In genomic region chr1:156146006-156146748, GRCh38 we compare ENCODE assay signal across 1 cellular context.
TF ChIP-seq lines count a peak whose summit lies in the region.

No MANE protein-coding gene starts in this region.

TF ChIP-seq in K562, 482 proteins besides CTCF, POLR2A, EP300 and RAD21 (continued from another document and continues in another):
- no peak for TF ChIP-seq ELK3 (CRISPR knock-in tag; IDR thresholded peaks at IDR 0.05)
- TF ChIP-seq ZNF696 (CRISPR knock-in tag; conservative IDR thresholded peaks at IDR 0.05), result no peak
- TF ChIP-seq ZC3H11A (IDR thresholded peaks at IDR 0.05; ENCODE audit: low read depth, low read length), result no peak
- no peak for TF ChIP-seq CREB1 (IDR thresholded peaks at IDR 0.05)
- TF ChIP-seq CREB1 (CRISPR knock-in tag; IDR thresholded peaks at IDR 0.05), result no peak
- no peak for TF ChIP-seq ZFP1 (CRISPR knock-in tag; IDR thresholded peaks at IDR 0.05)
- no peak for TF ChIP-seq SREBF2 (CRISPR knock-in tag; IDR thresholded peaks at IDR 0.05)
- TF ChIP-seq L3MBTL2 (IDR thresholded peaks at IDR 0.05), result 0 out of 2 replicates have a peak, but pooled peaks have one; percentile 32
- no peak for TF ChIP-seq IRF1 (CRISPR knock-in tag; IDR thresholded peaks at IDR 0.05; ENCODE audit: borderline replicate concordance)
- no peak for TF ChIP-seq ZNF347 (CRISPR knock-in tag; IDR thresholded peaks at IDR 0.05; ENCODE audit: low read depth)
- no peak for TF ChIP-seq EGR1 (conservative IDR thresholded peaks at IDR 0.05)
- TF ChIP-seq TFE3 (CRISPR knock-in tag; IDR thresholded peaks at IDR 0.05), result no peak
- TF ChIP-seq ZNF77 (CRISPR knock-in tag; IDR thresholded peaks at IDR 0.05), result no peak
- no peak for TF ChIP-seq ZNF589 (CRISPR knock-in tag; IDR thresholded peaks at IDR 0.05; ENCODE audit: low read depth)
- no peak for TF ChIP-seq ZNF592 (IDR thresholded peaks at IDR 0.05)
- no peak for TF ChIP-seq SUPT5H (IDR thresholded peaks at IDR 0.05)
- peak; percentile 72 for TF ChIP-seq DEAF1 (CRISPR knock-in tag; IDR thresholded peaks at IDR 0.05)
- no peak for TF ChIP-seq CXXC5 (CRISPR knock-in tag; IDR thresholded peaks at IDR 0.05)
- TF ChIP-seq STAT5A (IDR thresholded peaks at IDR 0.05; ENCODE audit: borderline replicate concordance, low read length), result no peak
- 0 out of 2 replicates have a peak, but pooled peaks have one; percentile 15 for TF ChIP-seq MEF2A (IDR thresholded peaks at IDR 0.05; ENCODE audit: control insufficient read depth, low read depth, low read length)
- no peak for TF ChIP-seq KDM2B (CRISPR knock-in tag; IDR thresholded peaks at IDR 0.05)
- no peak for TF ChIP-seq SRSF9 (IDR thresholded peaks at IDR 0.05; ENCODE audit: borderline replicate concordance, low read depth, low read length)
- peak; percentile 34; the same call in 1 of the 2 replicates for TF ChIP-seq ZNF384 (IDR thresholded peaks at IDR 0.05; ENCODE audit: low read depth, low read length)
- no peak for TF ChIP-seq ZNF263 (CRISPR knock-in tag; IDR thresholded peaks at IDR 0.05; ENCODE audit: borderline replicate concordance)
- TF ChIP-seq ZNF197 (CRISPR knock-in tag; IDR thresholded peaks at IDR 0.05; ENCODE audit: low read depth), result no peak
- TF ChIP-seq MLX (CRISPR knock-in tag; conservative IDR thresholded peaks at IDR 0.05), result no peak
- no peak for TF ChIP-seq BMI1 (IDR thresholded peaks at IDR 0.05; ENCODE audit: low read length)
- TF ChIP-seq BCL6 (CRISPR knock-in tag; IDR thresholded peaks at IDR 0.05), result no peak
- no peak for TF ChIP-seq PHF8 (IDR thresholded peaks at IDR 0.05; ENCODE audit: borderline replicate concordance, low read length)
- TF ChIP-seq UBTF (IDR thresholded peaks at IDR 0.05; ENCODE audit: borderline replicate concordance in 1 of 2, low read depth in 2 of 2, low read length in 2 of 2), result no peak
- no peak for TF ChIP-seq NR1H2 (CRISPR knock-in tag; IDR thresholded peaks at IDR 0.05)
- no peak for TF ChIP-seq MCM7 (IDR thresholded peaks at IDR 0.05)
- no peak for TF ChIP-seq ETV6 (IDR thresholded peaks at IDR 0.05; ENCODE audit: borderline replicate concordance in 1 of 2, low read depth in 2 of 2, low read length in 1 of 2)
- TF ChIP-seq ETV6 (CRISPR knock-in tag; IDR thresholded peaks at IDR 0.05; ENCODE audit: borderline replicate concordance), result no peak
- TF ChIP-seq HOXB6 (CRISPR knock-in tag; IDR thresholded peaks at IDR 0.05; ENCODE audit: borderline replicate concordance), result no peak
- TF ChIP-seq HDAC2 (IDR thresholded peaks at IDR 0.05), result no peak
- peak; percentile 43; the same call in 1 of the 2 replicates for TF ChIP-seq MYC (IDR thresholded peaks at IDR 0.05; ENCODE audit: low read depth, low read length)
- no peak for TF ChIP-seq MYC (CRISPR knock-in tag; IDR thresholded peaks at IDR 0.05; ENCODE audit: borderline replicate concordance, low read depth)
- no peak for TF ChIP-seq ZNF280B (CRISPR knock-in tag; IDR thresholded peaks at IDR 0.05)
- no peak for TF ChIP-seq TCF15 (CRISPR knock-in tag; IDR thresholded peaks at IDR 0.05)
- no peak for TF ChIP-seq ZNF695 (CRISPR knock-in tag; IDR thresholded peaks at IDR 0.05)
- TF ChIP-seq ETV1 (tag; conservative IDR thresholded peaks at IDR 0.05; ENCODE audit: low read depth), result no peak
- TF ChIP-seq ZNF778 (CRISPR knock-in tag; IDR thresholded peaks at IDR 0.05), result no peak
- TF ChIP-seq CHD1 (IDR thresholded peaks at IDR 0.05; ENCODE audit: low read length), result no peak
- TF ChIP-seq RBM15 (IDR thresholded peaks at IDR 0.05; ENCODE audit: insufficient read depth, low read length), result no peak
- TF ChIP-seq ZNF124 (CRISPR knock-in tag; IDR thresholded peaks at IDR 0.05), result no peak
- no peak for TF ChIP-seq ZC3H4 (CRISPR knock-in tag; IDR thresholded peaks at IDR 0.05; ENCODE audit: borderline replicate concordance)
- no peak for TF ChIP-seq TAF7 (tag; IDR thresholded peaks at IDR 0.05)
- no peak for TF ChIP-seq CREM (IDR thresholded peaks at IDR 0.05; ENCODE audit: low read depth)
- no peak for TF ChIP-seq TBP (optimal IDR thresholded peaks at IDR 0.05; ENCODE audit: low read depth, low read length)
- TF ChIP-seq SFPQ (IDR thresholded peaks at IDR 0.05; ENCODE audit: low read depth, low read length), result no peak
